Comparison of ENCODE assay signal across 1 cellular context in genomic region chr2:66236816-66237469, GRCh38.
TF ChIP-seq lines count a peak whose summit lies in the region.

No MANE protein-coding gene starts in this region.

TF ChIP-seq in H1, 55 proteins besides CTCF, POLR2A, EP300 and RAD21:
- TF ChIP-seq SIN3A (conservative IDR thresholded peaks at IDR 0.05 in 1 of 2, IDR thresholded peaks at IDR 0.05 in 1 of 2; ENCODE audit: low read depth in 1 of 2, low read length in 2 of 2), result no peak
- TF ChIP-seq POLR2AphosphoS5 (IDR thresholded peaks at IDR 0.05; ENCODE audit: low read depth, low read length), result no peak
- no peak for TF ChIP-seq SIRT6 (IDR thresholded peaks at IDR 0.05; ENCODE audit: low read length)
- TF ChIP-seq CHD2 (IDR thresholded peaks at IDR 0.05; ENCODE audit: low read length), result no peak
- TF ChIP-seq SAP30 (IDR thresholded peaks at IDR 0.05; ENCODE audit: insufficient read depth, insufficient replicate concordance, low read length), result no peak
- no peak for TF ChIP-seq JUND (IDR thresholded peaks at IDR 0.05; ENCODE audit: low read length)
- no peak for TF ChIP-seq ZNF274 (IDR thresholded peaks at IDR 0.05; ENCODE audit: borderline replicate concordance, extremely low read depth, low read length)
- TF ChIP-seq TCF12 (IDR thresholded peaks at IDR 0.05; ENCODE audit: low read depth, low read length), result no peak
- no peak for TF ChIP-seq TAF7 (optimal IDR thresholded peaks at IDR 0.05; ENCODE audit: borderline replicate concordance, low read depth, low read length)
- TF ChIP-seq JUN (IDR thresholded peaks at IDR 0.05; ENCODE audit: low read depth, low read length), result no peak
- no peak for TF ChIP-seq KDM1A (IDR thresholded peaks at IDR 0.05; ENCODE audit: borderline replicate concordance, low read length)
- TF ChIP-seq RXRA (IDR thresholded peaks at IDR 0.05; ENCODE audit: insufficient read depth, low read depth, low read length), result no peak
- TF ChIP-seq TBP (IDR thresholded peaks at IDR 0.05; ENCODE audit: low read depth, low read length), result no peak
- TF ChIP-seq SIX5 (IDR thresholded peaks at IDR 0.05; ENCODE audit: low read depth, low read length), result no peak
- TF ChIP-seq BACH1 (IDR thresholded peaks at IDR 0.05; ENCODE audit: low read length), result no peak
- no peak for TF ChIP-seq CEBPB (IDR thresholded peaks at IDR 0.05; ENCODE audit: low read depth, low read length)
- TF ChIP-seq POU5F1 (IDR thresholded peaks at IDR 0.05; ENCODE audit: low read depth, low read length), result no peak
- TF ChIP-seq E2F6 (IDR thresholded peaks at IDR 0.05), result no peak
- TF ChIP-seq SP1 (IDR thresholded peaks at IDR 0.05; ENCODE audit: low read depth, low read length), result no peak
